In the genomic region with DNA sequence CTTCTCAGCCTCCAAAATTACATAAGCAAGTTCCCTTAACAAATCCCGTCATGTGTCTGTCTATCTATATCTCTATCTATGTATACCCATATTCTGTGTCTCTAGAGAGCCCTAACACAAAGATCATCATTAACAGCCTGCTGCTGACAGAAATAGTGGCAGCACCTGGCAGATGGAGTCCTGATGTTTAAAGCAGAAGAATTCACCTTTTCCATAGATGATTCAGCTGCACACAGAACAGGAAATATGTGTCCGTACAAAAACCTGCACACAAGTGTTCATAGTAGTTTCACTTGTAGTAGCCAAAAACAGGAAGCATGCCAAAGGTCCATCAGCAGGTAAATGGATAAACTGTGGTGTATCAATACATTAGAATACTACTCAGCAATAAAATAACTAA, we compare ENCODE assay signal across 14 cellular contexts. TPM values are rescaled to one million over a fixed set of nuclear protein-coding genes. Genes with fewer than 3 reads are reported as not detected.
DNase-seq lines count a peak whose midpoint lies in the region; ATAC-seq, FAIRE-seq and TF ChIP-seq lines count a peak whose summit lies in the region.
"Had no signal": no experiment of that assay in that cellular context is flagged by ENCODE, and none has a peak within 500 bp of the region (broad histone marks: within the 10 kb centered on the region; RNA-seq: fewer than 3 reads in every experiment).

No MANE protein-coding gene starts in this region.

- FAIRE-seq in GM18507 (lab: Jason Lieb, UNC), result peak; percentile 73
- FAIRE-seq: endometrium, small intestine had no signal

- TF ChIP-seq EP300 in stomach (IDR thresholded peaks at IDR 0.05), result no peak

- no peaks in the 10 kb centered on the region for H3K4me1 ChIP-seq in stomach
- H3K4me1 ChIP-seq: upper lobe of right lung had no signal

- no peak overlapping the region for H3K27ac ChIP-seq in stomach
- H3K27ac ChIP-seq: upper lobe of right lung had no signal

- TF ChIP-seq POLR2A in stomach (IDR thresholded peaks at IDR 0.05), result no peak

- no peak for TF ChIP-seq CTCF in stomach (IDR thresholded peaks at IDR 0.05)

- no peaks in the 10 kb centered on the region for H3K9me3 ChIP-seq in stomach
- H3K9me3 ChIP-seq: upper lobe of right lung had no signal

- H3K36me3 ChIP-seq in stomach, result no peaks in the 10 kb centered on the region
- H3K36me3 ChIP-seq: upper lobe of right lung had no signal

- intact Hi-C loops in stomach (cut with DNase I; ENCODE audit: low total_unique reads), result no loop called here

- no peak overlapping the region for H3K4me3 ChIP-seq in stomach
- H3K4me3 ChIP-seq: upper lobe of right lung had no signal

- DNase-seq in GM18507 (ENCODE audit: extremely low spot score, insufficient read length, low read depth) (no peak), COLO668 (lab: John Stamatoyannopoulos, UW; ENCODE audit: unreplicated experiment) (no peak), stomach (no peak)
- DNase-seq in stimulated activated CD4-positive, alpha-beta T cell treated with anti-CD3 and anti-CD28 coated beads, Interleukin-15, amount 100 ng/mL, for 24 hours, result no peak
- DNase-seq in activated naive CD4-positive, alpha-beta T cell treated with Interleukin-2 at 50 U/mL for 16 hours, result no peak
- DNase-seq: DMS79 treated with DMSO at 0.1 percent for 48 hours, NCI-H510A, SHP77 treated with DMSO at 0.1 percent for 48 hours, small intestine, upper lobe of right lung had no signal

- WGBS in stomach, 5 donors, result 66 to 78% (median 74%) methylated on average over 2 of the region's 2 CpGs

- ATAC-seq in GM19468 (IDR thresholded peaks at IDR 0.05; ENCODE audit: extremely low read depth, unreplicated experiment), result peak; percentile 64
- peak; percentile 76 for ATAC-seq in HG02884 (IDR thresholded peaks at IDR 0.05; ENCODE audit: unreplicated experiment)
- ATAC-seq in HG03558 (IDR thresholded peaks at IDR 0.05; ENCODE audit: extremely low read depth, unreplicated experiment), result peak; percentile 79
- ATAC-seq: upper lobe of right lung had no signal

- no peaks in the 10 kb centered on the region for H3K27me3 ChIP-seq in stomach
- H3K27me3 ChIP-seq: upper lobe of right lung had no signal

RNA-seq across cellular contexts. Expression of a gene that starts 45.0 kb away (rescaled TPM):
- total RNA-seq in stomach, result 10 to 100 TPM in 3 of 5 donors, 1 to 10 TPM in 2; 5.8 to 44.2 (median 33.5) TPM
- 10 to 100 TPM; 11.0 to 20.9 (median 14.7) TPM for polyA plus RNA-seq in stomach
